ENCODE assay signal across 11 cellular contexts in genomic region chr16:52545157-52545543, GRCh38. TPM values are rescaled to one million over a fixed set of nuclear protein-coding genes. Genes with fewer than 3 reads are reported as not detected.
A peak's percentile ranks its signal among the peaks of the same experiment; 100 is the strongest.
DNase-seq lines count a peak whose midpoint lies in the region; ATAC-seq and TF ChIP-seq lines count a peak whose summit lies in the region.
"Had no signal": no experiment of that assay in that cellular context is flagged by ENCODE, and none has a peak within 500 bp of the region (broad histone marks: within the 10 kb centered on the region; RNA-seq: fewer than 3 reads in every experiment).

No MANE protein-coding gene starts in this region.

- ATAC-seq in GM23338 (no peak), left lobe of liver (peak; percentile 48), HG03159 (IDR thresholded peaks at IDR 0.05; ENCODE audit: unreplicated experiment) (no peak), GM21619 (IDR thresholded peaks at IDR 0.05; ENCODE audit: unreplicated experiment) (no peak)

- H3K4me3 ChIP-seq in GM23338 (peak overlapping the region; percentile 76), retinal pigment epithelial cell (ENCODE audit: low read length) (peak overlapping the region; percentile 22)

- DNase-seq in GM23338 (ENCODE audit: low spot score): peak; percentile 22
- DNase-seq in SK-N-DZ (ENCODE audit: low spot score): peak; percentile 18
- DNase-seq in left lobe of liver (ENCODE audit: low spot score): no peak
- DNase-seq in retinal pigment epithelial cell (ENCODE audit: low read depth): no peak
- no peak for DNase-seq in cerebellar cortex (ENCODE audit: low spot score)
- DNase-seq in activated T-cell treated with anti-CD3 and anti-CD28 coated beads for 4 hours: no peak
- DNase-seq: activated T-cell treated with anti-CD3 and anti-CD28 coated beads, Interleukin-2, amount 50 U/mL, for 24 hours had no signal

- peaks cover 21% of the 10 kb centered on the region for H3K27me3 Mint-ChIP-seq in GM23338 (ENCODE audit: insufficient read depth, low read depth, poor library complexity)

- no peaks in the 10 kb centered on the region for H3K36me3 ChIP-seq in GM23338 (ENCODE audit: insufficient read depth)

- H3K36me3 Mint-ChIP-seq in GM23338 (ENCODE audit: low read depth): peaks cover 8% of the 10 kb centered on the region; the same call in 2 of the 3 replicates

- 0 out of 2 replicates have a peak, but pooled peaks cover 13% of the 10 kb centered on the region for H3K9me2 ChIP-seq in GM23338 (ENCODE audit: insufficient read depth)

- H3K79me2 ChIP-seq in GM23338 (replicated peaks; ENCODE audit: insufficient read depth): peaks cover 61% of the 10 kb centered on the region

- H3K9me3 Mint-ChIP-seq in GM23338: no peaks in the 10 kb centered on the region

- peak overlapping the region; percentile 98 for H3K4me2 ChIP-seq in GM23338

- H3K27ac Mint-ChIP-seq in GM23338: no peak overlapping the region
- H3K27ac Mint-ChIP-seq: activated T-cell treated with anti-CD3 and anti-CD28 coated beads, Interleukin-2, amount 50 U/mL, for 24 hours had no signal

- peak overlapping the region; percentile 92 for H3K4me3 Mint-ChIP-seq in GM23338
- H3K4me3 Mint-ChIP-seq: activated T-cell treated with anti-CD3 and anti-CD28 coated beads, Interleukin-2, amount 50 U/mL, for 24 hours had no signal

- peak overlapping the region; percentile 60; the same call in 1 of the 2 replicates for H3K27ac ChIP-seq in GM23338 (ENCODE audit: low read depth)
- H3K27ac ChIP-seq: epithelial cell of prostate had no signal

- peak overlapping the region; percentile 45 for H2AFZ ChIP-seq in GM23338

- peaks cover 36% of the 10 kb centered on the region for H3K4me1 ChIP-seq in GM23338 (ENCODE audit: insufficient read depth)

- TF ChIP-seq CTCF in GM23338 (conservative IDR thresholded peaks at IDR 0.05; ENCODE audit: low read depth in 2 of 2) (no peak), retinal pigment epithelial cell (conservative IDR thresholded peaks at IDR 0.05; ENCODE audit: low read depth, low read length) (no peak)

- peaks cover 41% of the 10 kb centered on the region for H3K27me3 ChIP-seq in GM23338 (ENCODE audit: insufficient read depth)

- H3F3A ChIP-seq in GM23338 (replicated peaks; ENCODE audit: low read depth): peaks cover 7% of the 10 kb centered on the region; the same call in 1 of the 2 replicates

- peaks cover 6% of the 10 kb centered on the region for H4K20me1 ChIP-seq in GM23338 (replicated peaks; ENCODE audit: insufficient read depth)

- H3K4me1 Mint-ChIP-seq in GM23338: peaks cover 38% of the 10 kb centered on the region

TF ChIP-seq in GM23338, 12 proteins besides CTCF, POLR2A, EP300 and RAD21 (continues in another document):
- TF ChIP-seq ZNF114 (CRISPR knock-in tag; IDR thresholded peaks at IDR 0.05) (no peak), EZH2 (IDR thresholded peaks at IDR 0.05; ENCODE audit: low read depth, unreplicated experiment) (no peak), ZNF331 (CRISPR knock-in tag; IDR thresholded peaks at IDR 0.05; ENCODE audit: low read depth) (no peak), EZH2phosphoT487 (IDR thresholded peaks at IDR 0.05; ENCODE audit: unreplicated experiment) (no peak), NANOG (IDR thresholded peaks at IDR 0.05; ENCODE audit: borderline replicate concordance) (no peak), STAT1 (IDR thresholded peaks at IDR 0.05; ENCODE audit: unreplicated experiment) (no peak), POLR2AphosphoS5 (IDR thresholded peaks at IDR 0.05; ENCODE audit: low read depth) (no peak), ETS1 (IDR thresholded peaks at IDR 0.05) (no peak), REST (IDR thresholded peaks at IDR 0.05; ENCODE audit: unreplicated experiment) (no peak)

RNA-seq across cellular contexts. Expression of gene TOX3, which starts 1.8 kb away (rescaled TPM):
- 13.7 and 15.6 TPM in 2 replicates for total RNA-seq in GM23338 (2014; rRNA removed; shearing (Covaris generic))
- 9.8 TPM in 2 replicates for polyA plus RNA-seq in GM23338 (2016; fragmentation: Nextera tagmentation; extraction: Ambion mirVana)
- polyA plus RNA-seq in SK-N-DZ (2014; cell fraction: cytosol; rRNA removed): 15.7 and 16.5 TPM in 2 replicates
- polyA plus RNA-seq in SK-N-DZ (2014; cell fraction: nucleus; rRNA removed): 7.1 and 10.9 TPM in 2 replicates
- 1.3 TPM for total RNA-seq in left lobe of liver
- total RNA-seq: posterior vena cava had no signal

Comparison
In these comparisons a context has a peak if more than half of its experiments do, and no peak if none do; other contexts are left out.
1. DNase-seq: peak in GM23338 (single experiment) and SK-N-DZ (single experiment); none in left lobe of liver (single experiment), retinal pigment epithelial cell (single experiment), cerebellar cortex (single experiment) and activated T-cell treated with anti-CD3 and anti-CD28 coated beads for 4 hours (single experiment).